8 cellular contexts compared by ENCODE assay signal in the genomic region with DNA sequence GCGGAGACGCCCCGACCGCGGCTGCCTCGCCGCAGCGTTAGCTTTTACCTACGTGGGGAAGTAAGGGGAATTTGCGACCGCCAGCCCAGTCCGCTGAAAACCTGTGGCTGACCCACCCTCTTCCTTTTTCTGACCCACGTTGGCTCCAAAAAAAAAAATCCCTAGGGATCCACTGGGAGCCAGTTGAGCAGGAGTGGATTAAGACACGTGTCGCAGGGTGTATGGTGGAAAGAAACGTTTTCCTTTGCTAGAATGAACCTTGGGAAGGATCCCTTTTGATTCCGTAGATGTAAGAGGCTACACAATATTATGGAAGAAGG. TPM values are rescaled to one million over a fixed set of nuclear protein-coding genes. Genes with fewer than 3 reads are reported as not detected.
DNase-seq lines count a peak whose midpoint lies in the region; ATAC-seq and TF ChIP-seq lines count a peak whose summit lies in the region.

No MANE protein-coding gene starts in this region.

- WGBS in thyroid gland, 2 donors, result 2 to 4% methylated on average over 12 of the region's 17 CpGs

- no peak for TF ChIP-seq POLR2A in thyroid gland (IDR thresholded peaks at IDR 0.05)

- peak; percentile 14 for ATAC-seq in left lung

- H3K36me3 ChIP-seq in left lung, result no peaks in the 10 kb centered on the region
- no peaks in the 10 kb centered on the region for H3K36me3 ChIP-seq in thyroid gland

- H3K4me1 ChIP-seq in left lung (peaks cover 8 to 37% of the 10 kb centered on the region in 2 donors), thyroid gland (peaks cover 10 to 26% of the 10 kb centered on the region in 2 donors)

- in situ Hi-C loops in astrocyte of the spinal cord (cut with HindIII; ENCODE audit: low sequenced_read_pairs), result no loop called here

- no peak for TF ChIP-seq CTCF in astrocyte of the spinal cord (IDR thresholded peaks at IDR 0.05; ENCODE audit: low read depth, low read length)
- no peak for TF ChIP-seq CTCF in left lung (IDR thresholded peaks at IDR 0.05)
- TF ChIP-seq CTCF in thyroid gland (IDR thresholded peaks at IDR 0.05), result no peak

- peak; percentile 23 for DNase-seq in DMS153 (lab: John Stamatoyannopoulos, UW)
- DNase-seq in DMS153 treated with DMSO at 0.1 percent for 48 hours (lab: John Stamatoyannopoulos, UW; ENCODE audit: unreplicated experiment), result no peak
- DNase-seq in Kasumi-1 (lab: John Stamatoyannopoulos, UW), result peak; percentile 13 to 38
- DNase-seq in astrocyte of the spinal cord (ENCODE audit: low read depth, low spot score), result no peak
- no peak for DNase-seq in left lung
- DNase-seq in thyroid gland, result no peak
- no peak for DNase-seq in globus pallidus (ENCODE audit: low spot score)
- DNase-seq in HT-29 (ENCODE audit: low spot score), result no peak

- H3K9me3 ChIP-seq in left lung, result no peaks in the 10 kb centered on the region
- no peaks in the 10 kb centered on the region for H3K9me3 ChIP-seq in thyroid gland

- H3K27ac ChIP-seq in left lung, result peak overlapping the region; percentile 90 to 97
- H3K27ac ChIP-seq in thyroid gland, result peak overlapping the region; percentile 80 to 82 (median 81)

- H3K4me3 ChIP-seq in astrocyte of the spinal cord (ENCODE audit: low read depth, low read length) (peak overlapping the region; percentile 100), left lung (peak overlapping the region; percentile 73 to 86), thyroid gland (replicated peaks in 1 of 3) (peak overlapping the region; percentile 38 to 74 (median 54))

- intact Hi-C loops in left lung (cut with DNase I) (no loop called here), thyroid gland (cut with DNase I) (no loop called here)

- H3K27me3 ChIP-seq in left lung, result no peaks in the 10 kb centered on the region
- no peaks in the 10 kb centered on the region for H3K27me3 ChIP-seq in thyroid gland

RNA-seq across cellular contexts. Expression of a gene that starts 0.6 kb away (rescaled TPM):
- total RNA-seq in left lung, result 10 to 100 TPM; 46.6 to 71.0 TPM
- total RNA-seq in thyroid gland, result 10 to 100 TPM; 59.5 to 80.4 (median 73.1) TPM
- total RNA-seq in HT-29 (2014; rRNA removed; shearing (Covaris generic)), result 30.6 and 51.8 TPM in 2 replicates

RNA-seq across cellular contexts. Expression of a gene that starts 29.9 kb away (rescaled TPM):
- total RNA-seq in left lung (1 to 10 TPM; 6.0 to 6.8 TPM), thyroid gland (10 to 100 TPM in 3 of 4 donors, 1 to 10 TPM in 1; 4.6 to 16.8 (median 13.2) TPM)
- total RNA-seq in HT-29 (2014; rRNA removed; shearing (Covaris generic)), result 11.1 and 15.5 TPM in 2 replicates

RNA-seq across cellular contexts. Expression of a gene that starts 50.1 kb away (rescaled TPM):
- 10 to 100 TPM in 1 of 2 donors, 1 to 10 TPM in 1; 6.7 to 15.2 TPM for total RNA-seq in left lung
- total RNA-seq in thyroid gland, result under 1 TPM in 2 of 4 donors, not detected in 2; 0.59 to 0.94 TPM
- total RNA-seq in HT-29 (2014; rRNA removed; shearing (Covaris generic)), result not detected in 2 replicates

Comparison
In these comparisons a context has a peak if more than half of its experiments do, and no peak if none do; other contexts are left out.
1. DNase-seq: peak in DMS153 (single experiment) and Kasumi-1 (2 of 2); none in DMS153 treated with DMSO at 0.1 percent for 48 hours (single experiment), astrocyte of the spinal cord (single experiment), left lung (0 of 2), thyroid gland (0 of 2), globus pallidus (single experiment) and HT-29 (single experiment).
2. Peak in every context shown above with its lines, with median percentiles within 50 percentile points of each other: H3K4me3 ChIP-seq.